Comparison of ENCODE assay signal across 14 cellular contexts in the genomic region with DNA sequence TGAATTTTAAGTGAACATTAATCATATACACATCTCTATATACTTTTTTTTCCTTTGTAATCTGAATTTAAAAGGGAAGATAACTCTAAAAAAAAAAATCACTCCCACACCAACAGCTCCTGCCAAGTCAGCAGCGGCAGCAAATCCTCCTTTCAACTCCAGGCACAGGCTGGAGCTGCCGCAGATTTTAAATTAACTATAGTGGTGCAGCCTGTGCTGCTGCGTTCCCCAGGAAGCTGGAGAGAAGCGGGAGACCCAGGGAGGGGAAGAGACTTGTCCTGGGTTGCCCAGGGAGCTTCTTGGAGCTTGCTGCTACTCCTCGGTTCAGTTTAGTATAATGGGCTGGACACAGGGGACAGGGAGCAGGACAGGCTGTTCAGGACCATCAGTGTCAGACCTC.
"Had no signal": no experiment of that assay in that cellular context is flagged by ENCODE, and none has a peak within 500 bp of the region (broad histone marks: within the 10 kb centered on the region; RNA-seq: fewer than 3 reads in every experiment).

No MANE protein-coding gene starts in this region.

- DNase-seq: activated CD4-positive, alpha-beta T cell treated with anti-CD3 and anti-CD28 coated beads for 48 hours; activated CD8-positive, alpha-beta memory T cell treated with anti-CD3 and anti-CD28 coated beads, Interleukin-2, amount 50 U/mL, for 4 hours; activated CD8-positive, alpha-beta T cell treated with anti-CD3 and anti-CD28 coated beads for 36 hours; activated gamma-delta T cell; activated T-cell treated with anti-CD3 and anti-CD28 coated beads, Interleukin-2, amount 50 U/mL, for 48 hours; cortex of kidney; effector CD4-positive, alpha-beta T cell; heart left ventricle; left colon; naive B cell had no signal

- ATAC-seq: activated CD8-positive, alpha-beta T cell treated with anti-CD3 and anti-CD28 coated beads for 36 hours; activated naive CD4-positive, alpha-beta T cell treated with anti-CD3 and anti-CD28 coated beads, Interleukin-2, amount 50 U/mL, for 72 hours; heart left ventricle; left colon; sciatic nerve had no signal

- H3K4me3 ChIP-seq: heart left ventricle, lung, thoracic aorta had no signal

- H3K36me3 ChIP-seq: heart left ventricle, thoracic aorta had no signal

- H3K9me3 ChIP-seq: heart left ventricle, thoracic aorta had no signal

- H3K27ac ChIP-seq: heart left ventricle, thoracic aorta had no signal
